Comparison of ENCODE assay signal across 8 cellular contexts in genomic region chr19:39435499-39436349, GRCh38. TPM values are rescaled to one million over a fixed set of nuclear protein-coding genes. Genes with fewer than 3 reads are reported as not detected.
DNase-seq lines count a peak whose midpoint lies in the region; TF ChIP-seq lines count a peak whose summit lies in the region.

RPS16 (minus strand) TSS chr19:39435949; CDS start chr19:39435895, 54 bp downstream.

- H3K27me3 ChIP-seq in neutrophil: peaks cover 11% of the 10 kb centered on the region

- H3K9me3 ChIP-seq in neutrophil: no peaks in the 10 kb centered on the region

- peaks cover 19% of the 10 kb centered on the region for H3K36me3 ChIP-seq in neutrophil

- H3K4me1 ChIP-seq in neutrophil (ENCODE audit: control insufficient read depth in 1 of 2, insufficient read depth in 1 of 2, low read depth in 1 of 2, low read length in 1 of 2): peaks cover 16 to 23% of the 10 kb centered on the region in 2 experiments

- TF ChIP-seq CTCF in HFF-Myc (IDR thresholded peaks at IDR 0.05; ENCODE audit: low read depth, low read length, missing control alignments) (no peak), NB4 (IDR thresholded peaks at IDR 0.05; ENCODE audit: low read depth, low read length) (no peak), neutrophil (IDR thresholded peaks at IDR 0.05) (peak; percentile 44), subcutaneous adipose tissue (IDR thresholded peaks at IDR 0.05; ENCODE audit: low read depth) (no peak)

- H3K4me3 ChIP-seq in HFF-Myc (replicated peaks; ENCODE audit: low read depth, low read length): peak within 1 kb of the TSS; percentile 94
- peak within 1 kb of the TSS; percentile 96 for H3K4me3 ChIP-seq in NB4 (ENCODE audit: low read depth, low read length)
- H3K4me3 ChIP-seq in neutrophil (ENCODE audit: low read depth in 1 of 2, low read length in 1 of 2): peak within 1 kb of the TSS; percentile 86 to 93

- TF ChIP-seq POLR2A in NB4 (IDR thresholded peaks at IDR 0.05; ENCODE audit: extremely low read depth, insufficient read length): peak; percentile 91

- H3K27ac ChIP-seq in neutrophil: peak within 1 kb of the TSS; percentile 81

- DNase-seq in GM03348 (ENCODE audit: low spot score) (peak; percentile 97), HFF-Myc (ENCODE audit: extremely low read depth, low read depth) (peak; percentile 85), NB4 (ENCODE audit: low read depth) (peak; percentile 95), SK-N-DZ (ENCODE audit: low spot score) (peak; percentile 97), foreskin melanocyte (peak; percentile 92)
- DNase-seq in activated naive CD4-positive, alpha-beta T cell treated with Interleukin-2 at 50 U/mL for 16 hours: peak; percentile 100

RNA-seq across cellular contexts. Expression of gene RPS16, which starts in this region (rescaled TPM):
- polyA plus RNA-seq in SK-N-DZ (2014; cell fraction: cytosol; rRNA removed): 33.7 and 54.4 TPM in 2 replicates
- polyA plus RNA-seq in SK-N-DZ (2014; cell fraction: nucleus; rRNA removed): 34.5 and 39.1 TPM in 2 replicates
- 1,000 to 10,000 TPM; 1,086 to 2,005 (median 1,454) TPM for total RNA-seq in subcutaneous adipose tissue

Comparison
In these comparisons a context has a peak if more than half of its experiments do, and no peak if none do; other contexts are left out.
1. Peak in every context shown above with its lines: DNase-seq, H3K4me3 ChIP-seq and H3K27ac ChIP-seq.